In the genomic region with DNA sequence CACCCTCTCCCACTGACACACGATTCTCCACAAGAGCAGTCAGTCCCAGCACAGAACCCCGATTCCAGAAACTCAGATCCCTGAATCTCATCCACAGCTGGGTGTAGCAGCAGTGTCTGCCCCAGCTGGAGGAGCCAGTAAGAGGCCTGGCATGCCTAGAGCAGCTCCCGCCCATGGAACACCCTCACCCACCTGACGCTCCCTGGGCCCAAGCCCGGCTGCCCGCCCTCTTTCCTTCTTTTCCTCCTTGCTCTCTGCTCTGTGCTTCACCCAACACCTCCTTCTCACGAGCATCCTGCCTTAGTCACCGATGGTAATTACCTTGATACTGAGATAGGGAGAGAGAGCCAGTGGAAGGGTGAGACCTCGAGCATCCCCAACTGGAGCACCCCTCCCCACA, we compare ENCODE assay signal across 17 cellular contexts. TPM values are rescaled to one million over a fixed set of nuclear protein-coding genes. Genes with fewer than 3 reads are reported as not detected.
DNase-seq lines count a peak whose midpoint lies in the region; ATAC-seq and TF ChIP-seq lines count a peak whose summit lies in the region.
"Had no signal": no experiment of that assay in that cellular context is flagged by ENCODE, and none has a peak within 500 bp of the region (broad histone marks: within the 10 kb centered on the region; RNA-seq: fewer than 3 reads in every experiment).

No MANE protein-coding gene starts in this region.

- H3K36me3 ChIP-seq in endodermal cell (ENCODE audit: control insufficient read depth, insufficient read depth, low read length), result peaks cover 48% of the 10 kb centered on the region
- H3K36me3 ChIP-seq in neural progenitor cell, result no peaks in the 10 kb centered on the region
- no peaks in the 10 kb centered on the region for H3K36me3 ChIP-seq in vagina
- H3K36me3 ChIP-seq in mesenchymal stem cell (ENCODE audit: control insufficient read depth in 1 of 2, insufficient read depth in 2 of 2, low read depth in 1 of 2, low read length in 2 of 2), result no peaks in the 10 kb centered on the region

- H3K14ac ChIP-seq in mesenchymal stem cell (ENCODE audit: low read length in 2 of 2), result no peak overlapping the region

- H3K27ac ChIP-seq in endodermal cell (ENCODE audit: low read depth, low read length) (no peak overlapping the region), neural progenitor cell (peak overlapping the region; percentile 29), vagina (peak overlapping the region; percentile 53), mesenchymal stem cell (ENCODE audit: low read length, poor library complexity, severe bottlenecking) (no peak overlapping the region)
- H3K27ac ChIP-seq: HL-60 had no signal

- 94 to 97% methylated on average over 3 to 9 of the region's 9 CpGs for WGBS in endodermal cell (ENCODE audit: insufficient coverage in 1 of 2, insufficient read length in 1 of 2), 2 experiments
- 82% methylated on average over 6 of the region's 9 CpGs for WGBS in mesenchymal stem cell

- TF ChIP-seq CTCF in natural killer cell (IDR thresholded peaks at IDR 0.05) (no peak), endodermal cell (conservative IDR thresholded peaks at IDR 0.05) (no peak), neural progenitor cell (IDR thresholded peaks at IDR 0.05) (no peak), vagina (IDR thresholded peaks at IDR 0.05) (no peak)

- H2BK5ac ChIP-seq in mesenchymal stem cell (ENCODE audit: low read depth, low read length, poor library complexity, severe bottlenecking), result no peak overlapping the region

- no peaks in the 10 kb centered on the region for H3K27me3 ChIP-seq in endodermal cell (ENCODE audit: control insufficient read depth, insufficient read depth, low read length, poor library complexity, severe bottlenecking)
- no peaks in the 10 kb centered on the region for H3K27me3 ChIP-seq in neural progenitor cell
- H3K27me3 ChIP-seq in vagina, result no peaks in the 10 kb centered on the region
- H3K27me3 ChIP-seq in mesenchymal stem cell (ENCODE audit: control insufficient read depth in 1 of 2, insufficient read depth in 1 of 2, low read length in 2 of 2), result peaks cover 80 to 91% of the 10 kb centered on the region in 2 experiments

- H3K4me1 Mint-ChIP-seq in natural killer cell treated with Interleukin-12 subunit alpha and Interleukin-12 subunit beta and Interleukin-15 and Interleukin-18, amount 100 ng/mL, for 72 hours (ENCODE audit: low read depth in 2 of 2), result peaks cover 17 to 35% of the 10 kb centered on the region in 2 donors
- H3K4me1 Mint-ChIP-seq in natural killer cell, result peaks cover 31 to 36% of the 10 kb centered on the region in 2 donors
- peaks cover 45% of the 10 kb centered on the region for H3K4me1 Mint-ChIP-seq in endodermal cell
- H3K4me1 Mint-ChIP-seq in neural progenitor cell, result peaks cover 27% of the 10 kb centered on the region
- H3K4me1 Mint-ChIP-seq: memory B cell had no signal

- H3K23ac ChIP-seq in mesenchymal stem cell (ENCODE audit: low read length in 2 of 2), result no peak overlapping the region

- no peak overlapping the region for H3K18ac ChIP-seq in mesenchymal stem cell (ENCODE audit: low read depth in 1 of 2, low read length in 2 of 2)

- H3K9ac ChIP-seq in endodermal cell (ENCODE audit: extremely low read depth, low read length, poor library complexity, severe bottlenecking) (no peak overlapping the region), neural progenitor cell (no peak overlapping the region), mesenchymal stem cell (ENCODE audit: low read length) (no peak overlapping the region)

- peak; percentile 23 for DNase-seq in natural killer cell treated with Interleukin-12 subunit alpha and Interleukin-12 subunit beta and Interleukin-15 and Interleukin-18, amount 100 ng/mL, for 72 hours (ENCODE audit: low spot score)
- DNase-seq in natural killer cell (no peak), endodermal cell (peak; percentile 43), neural progenitor cell (ENCODE audit: low spot score) (no peak), vagina (ENCODE audit: extremely low spot score in 2 of 2) (no peak), mesenchymal stem cell (no peak), dedifferentiated amniotic fluid mesenchymal stem cell (ENCODE audit: extremely low spot score) (no peak)
- DNase-seq: ACHN; CD8-positive, alpha-beta T cell; HFFc6; KG1; NCI-H1436; OCI-M1 had no signal

- H3K79me1 ChIP-seq in mesenchymal stem cell (replicated peaks; ENCODE audit: low read length, poor library complexity, severe bottlenecking), result no peaks in the 10 kb centered on the region

- no peaks in the 10 kb centered on the region for H3K9me3 ChIP-seq in endodermal cell (ENCODE audit: control insufficient read depth, low read length)
- H3K9me3 ChIP-seq in neural progenitor cell (ENCODE audit: low read depth), result no peaks in the 10 kb centered on the region
- H3K9me3 ChIP-seq in vagina, result no peaks in the 10 kb centered on the region
- no peaks in the 10 kb centered on the region for H3K9me3 ChIP-seq in mesenchymal stem cell (ENCODE audit: control insufficient read depth, low read length)

- H3K4me1 ChIP-seq in endodermal cell (ENCODE audit: control insufficient read depth, insufficient read depth, low read length) (peaks cover 24% of the 10 kb centered on the region), neural progenitor cell (peaks cover 37% of the 10 kb centered on the region), vagina (peaks cover 21% of the 10 kb centered on the region), mesenchymal stem cell (ENCODE audit: control insufficient read depth, insufficient read depth, low read depth, low read length) (no peaks in the 10 kb centered on the region)

- H3F3A ChIP-seq in neural progenitor cell (ENCODE audit: low read depth), result peaks cover 36% of the 10 kb centered on the region

- H4K8ac ChIP-seq in mesenchymal stem cell (ENCODE audit: low read length), result no peak overlapping the region

- no peak overlapping the region for H2BK12ac ChIP-seq in mesenchymal stem cell (ENCODE audit: low read length in 2 of 2)

- H3K4ac ChIP-seq in mesenchymal stem cell (ENCODE audit: low read depth in 1 of 2, low read length in 2 of 2), result no peak overlapping the region

- peaks cover 66% of the 10 kb centered on the region for H3K79me2 ChIP-seq in neural progenitor cell (ENCODE audit: low read depth)

- H2AFZ ChIP-seq in neural progenitor cell (replicated peaks) (no peak overlapping the region), mesenchymal stem cell (ENCODE audit: low read depth, low read length) (no peak overlapping the region)

- no peak overlapping the region for H2BK15ac ChIP-seq in mesenchymal stem cell (ENCODE audit: low read depth, poor library complexity, severe bottlenecking)

- H3K4me3 ChIP-seq in endodermal cell (ENCODE audit: low read length) (no peak overlapping the region), neural progenitor cell (no peak overlapping the region), vagina (no peak overlapping the region), mesenchymal stem cell (ENCODE audit: insufficient read depth in 1 of 2, low read depth in 1 of 2, low read length in 2 of 2) (no peak overlapping the region)

- no peaks in the 10 kb centered on the region for H3K9me3 Mint-ChIP-seq in natural killer cell treated with Interleukin-12 subunit alpha and Interleukin-12 subunit beta and Interleukin-15 and Interleukin-18, amount 100 ng/mL, for 72 hours
- H3K9me3 Mint-ChIP-seq in natural killer cell (no peaks in the 10 kb centered on the region), endodermal cell (no peaks in the 10 kb centered on the region), neural progenitor cell (no peaks in the 10 kb centered on the region)
- H3K9me3 Mint-ChIP-seq: activated T-helper 2 cell treated with anti-CD3 and anti-CD28 coated beads, Interferon-gamma antibody, Interleukin-2, Interleukin-4, amounts not matched to agents 10 μg/mL and 5 μg/mL and 100 μg/mL, durations not matched to agents 14 hours and 24 hours and 36 hours; CD8-positive, alpha-beta T cell; HFFc6; memory B cell had no signal

- H3K36me3 Mint-ChIP-seq in natural killer cell treated with Interleukin-12 subunit alpha and Interleukin-12 subunit beta and Interleukin-15 and Interleukin-18, amount 100 ng/mL, for 72 hours, result no peaks in the 10 kb centered on the region
- H3K36me3 Mint-ChIP-seq in natural killer cell, result peaks cover 8% of the 10 kb centered on the region
- H3K36me3 Mint-ChIP-seq in endodermal cell (ENCODE audit: low read depth), result peaks cover 46% of the 10 kb centered on the region
- H3K36me3 Mint-ChIP-seq in neural progenitor cell, result peaks cover 5% of the 10 kb centered on the region
- H3K36me3 Mint-ChIP-seq: CD8-positive, alpha-beta T cell had no signal

- H3K27ac Mint-ChIP-seq in natural killer cell treated with Interleukin-12 subunit alpha and Interleukin-12 subunit beta and Interleukin-15 and Interleukin-18, amount 100 ng/mL, for 72 hours, result no peak overlapping the region
- H3K27ac Mint-ChIP-seq in natural killer cell, result no peak overlapping the region
- H3K27ac Mint-ChIP-seq in endodermal cell, result no peak overlapping the region
- H3K27ac Mint-ChIP-seq in neural progenitor cell, result no peak overlapping the region
- H3K27ac Mint-ChIP-seq: activated T-helper 2 cell treated with anti-CD3 and anti-CD28 coated beads, Interferon-gamma antibody, Interleukin-2, Interleukin-4, amounts not matched to agents 10 μg/mL and 5 μg/mL and 100 μg/mL, durations not matched to agents 14 hours and 24 hours and 36 hours; CD8-positive, alpha-beta T cell; HFFc6; memory B cell had no signal

- no peak overlapping the region for H2AK5ac ChIP-seq in mesenchymal stem cell (ENCODE audit: low read length, severe bottlenecking)

- peaks cover 0 to 15% of the 10 kb centered on the region in 2 donors for H3K27me3 Mint-ChIP-seq in natural killer cell treated with Interleukin-12 subunit alpha and Interleukin-12 subunit beta and Interleukin-15 and Interleukin-18, amount 100 ng/mL, for 72 hours
- H3K27me3 Mint-ChIP-seq in natural killer cell (ENCODE audit: low read depth in 2 of 2) (peaks cover 0 to 15% of the 10 kb centered on the region in 2 donors), endodermal cell (ENCODE audit: insufficient read depth) (no peaks in the 10 kb centered on the region), neural progenitor cell (ENCODE audit: insufficient read depth, low read depth) (peaks cover 5% of the 10 kb centered on the region)

- ATAC-seq in natural killer cell treated with Interleukin-12 subunit alpha and Interleukin-12 subunit beta and Interleukin-15 and Interleukin-18, amount 100 ng/mL, for 72 hours, result no peak
- ATAC-seq in natural killer cell (no peak), HG03095 (IDR thresholded peaks at IDR 0.05; ENCODE audit: unreplicated experiment) (no peak)
- ATAC-seq: CD8-positive, alpha-beta T cell had no signal

- peaks cover 15% of the 10 kb centered on the region for H4K20me1 ChIP-seq in neural progenitor cell (ENCODE audit: low read depth)

- no peak overlapping the region for H4K91ac ChIP-seq in mesenchymal stem cell (ENCODE audit: low read length)

- intact Hi-C loops in natural killer cell (cut with micrococcal nuclease) (no loop called here), vagina (cut with DNase I) (no loop called here)

- no peak for TF ChIP-seq POLR2A in vagina (IDR thresholded peaks at IDR 0.05)

- no peak overlapping the region for H2BK120ac ChIP-seq in mesenchymal stem cell (ENCODE audit: low read depth, low read length)

- H3K4me2 ChIP-seq in neural progenitor cell, result no peak overlapping the region
- H3K4me2 ChIP-seq in mesenchymal stem cell (ENCODE audit: low read length, poor library complexity, severe bottlenecking), result no peak overlapping the region

- H3K4me3 Mint-ChIP-seq in natural killer cell treated with Interleukin-12 subunit alpha and Interleukin-12 subunit beta and Interleukin-15 and Interleukin-18, amount 100 ng/mL, for 72 hours, result no peak overlapping the region
- H3K4me3 Mint-ChIP-seq in natural killer cell (no peak overlapping the region), endodermal cell (no peak overlapping the region), neural progenitor cell (no peak overlapping the region)
- H3K4me3 Mint-ChIP-seq: CD8-positive, alpha-beta T cell; HFFc6; memory B cell had no signal

RNA-seq across cellular contexts. Expression of a gene that starts 8.7 kb away (rescaled TPM):
- total RNA-seq in natural killer cell treated with Interleukin-12 subunit alpha and Interleukin-12 subunit beta and Interleukin-15 and Interleukin-18, amount 100 ng/mL, for 72 hours, result 1 to 10 TPM; 1.8 to 5.9 TPM
- 10 to 100 TPM; 19.2 to 39.2 (median 32.1) TPM for total RNA-seq in natural killer cell
- total RNA-seq in endodermal cell, result 10 to 100 TPM; 45.4 to 69.7 TPM
- 17.2 TPM for polyA plus RNA-seq in endodermal cell (2013, experiment 1 of 2)
- 13.5 TPM for polyA plus RNA-seq in endodermal cell (2013, experiment 2 of 2)
- total RNA-seq in neural progenitor cell (ENCODE audit: low replicate concordance), result 24.8 and 48.4 TPM in 2 replicates
- 38.8 TPM for total RNA-seq in vagina
- polyA plus RNA-seq in mesenchymal stem cell (2013, experiment 1 of 2), result 2.1 TPM
- polyA plus RNA-seq in mesenchymal stem cell (2013, experiment 2 of 2), result 2.0 TPM
- total RNA-seq: activated T-helper 2 cell treated with anti-CD3 and anti-CD28 coated beads, Interferon-gamma antibody, Interleukin-2, Interleukin-4, amounts not matched to agents 10 μg/mL and 5 μg/mL and 100 μg/mL, durations not matched to agents 14 hours and 24 hours and 36 hours had no signal

RNA-seq across cellular contexts. Expression of a gene that starts 54.2 kb away (rescaled TPM):
- 10 to 100 TPM; 70.9 to 93.6 TPM for total RNA-seq in natural killer cell treated with Interleukin-12 subunit alpha and Interleukin-12 subunit beta and Interleukin-15 and Interleukin-18, amount 100 ng/mL, for 72 hours
- 100 to 1,000 TPM; 106 to 125 (median 115) TPM for total RNA-seq in natural killer cell
- 10 to 100 TPM; 66.5 to 71.4 TPM for total RNA-seq in endodermal cell
- polyA plus RNA-seq in endodermal cell (2013, experiment 1 of 2), result 74.8 TPM
- 65.1 TPM for polyA plus RNA-seq in endodermal cell (2013, experiment 2 of 2)
- total RNA-seq in neural progenitor cell (ENCODE audit: low replicate concordance), result 47.7 and 86.5 TPM in 2 replicates
- total RNA-seq in vagina, result 79.1 TPM
- 36.7 TPM for polyA plus RNA-seq in mesenchymal stem cell (2013, experiment 1 of 2)
- 36.2 TPM for polyA plus RNA-seq in mesenchymal stem cell (2013, experiment 2 of 2)

Comparison
In these comparisons a context has a peak if more than half of its experiments do, and no peak if none do; other contexts are left out.
1. DNase-seq: peak in natural killer cell treated with Interleukin-12 subunit alpha and Interleukin-12 subunit beta and Interleukin-15 and Interleukin-18, amount 100 ng/mL, for 72 hours (single experiment) and endodermal cell (single experiment); none in natural killer cell (single experiment), neural progenitor cell (single experiment), vagina (0 of 2), mesenchymal stem cell (single experiment) and dedifferentiated amniotic fluid mesenchymal stem cell (single experiment).
2. H3K27ac ChIP-seq: peak in neural progenitor cell (single experiment) and vagina (single experiment); none in endodermal cell (single experiment) and mesenchymal stem cell (single experiment).